9 cellular contexts compared by ENCODE assay signal in genomic region chr17:61411944-61412859, GRCh38. TPM values are rescaled to one million over a fixed set of nuclear protein-coding genes. Genes with fewer than 3 reads are reported as not detected.
DNase-seq lines count a peak whose midpoint lies in the region; ATAC-seq and TF ChIP-seq lines count a peak whose summit lies in the region.
"Had no signal": no experiment of that assay in that cellular context is flagged by ENCODE, and none has a peak within 500 bp of the region (broad histone marks: within the 10 kb centered on the region; RNA-seq: fewer than 3 reads in every experiment).

No MANE protein-coding gene starts in this region.

- H2AFZ ChIP-seq in neural cell (ENCODE audit: low read depth, low read length): no peak overlapping the region

- intact Hi-C loops in Calu3 (cut with micrococcal nuclease; ENCODE audit: unreplicated experiment): loop anchor here (2.0 kb wide), 2 partner anchors 163 to 171 kb away; no protein-coding TSS in a partner anchor
- intact Hi-C loops in Panc1 (cut with micrococcal nuclease; ENCODE audit: unreplicated experiment): no loop called here

- H3K9me3 ChIP-seq in Panc1 (ENCODE audit: control insufficient read depth, insufficient read depth, low read depth, low read length) (no peaks in the 10 kb centered on the region), neural cell (ENCODE audit: low read length) (no peaks in the 10 kb centered on the region), stomach smooth muscle (ENCODE audit: control insufficient read depth in 2 of 2, low read length in 2 of 2) (no peaks in the 10 kb centered on the region)

- H3K4me3 ChIP-seq in Panc1 (ENCODE audit: low read depth in 2 of 2, low read length in 2 of 2): peak overlapping the region; percentile 63 to 74
- H3K4me3 ChIP-seq in fibroblast of villous mesenchyme (ENCODE audit: low read depth, low read length): peak overlapping the region; percentile 66
- H3K4me3 ChIP-seq in neural cell (ENCODE audit: low read length): peak overlapping the region; percentile 70
- H3K4me3 ChIP-seq in stomach smooth muscle (ENCODE audit: low read length in 2 of 2): peak overlapping the region; percentile 41 to 76

- peak overlapping the region; percentile 69 for H3K4me3 Mint-ChIP-seq in Calu3 (ENCODE audit: low read depth, unreplicated experiment)

- DNase-seq in Calu3 (peak; percentile 78), HuH-7.5 (ENCODE audit: low spot score) (peak; percentile 100), Panc1 (ENCODE audit: low read depth, low spot score) (no peak), fibroblast of villous mesenchyme (ENCODE audit: low read depth) (peak; percentile 84)
- DNase-seq in activated effector memory CD4-positive, alpha-beta T cell treated with Interleukin-2 at 50 U/mL for 16 hours: peak; percentile 71

- H3K27ac Mint-ChIP-seq in Calu3 (ENCODE audit: unreplicated experiment): no peak overlapping the region

- no peaks in the 10 kb centered on the region for H3K9me2 ChIP-seq in neural cell (ENCODE audit: insufficient read depth, low read length)

- POLR2A ChIA-PET in Panc1 (lab: Charles Lee): no interaction called here

- no peaks in the 10 kb centered on the region for H3K4me1 Mint-ChIP-seq in Calu3 (ENCODE audit: low read depth, unreplicated experiment)

- peak; percentile 99 for TF ChIP-seq RAD21 in neural cell (conservative IDR thresholded peaks at IDR 0.05)

- no peaks in the 10 kb centered on the region for H3K9me3 Mint-ChIP-seq in Calu3 (ENCODE audit: low read depth, unreplicated experiment)

- peaks cover 11% of the 10 kb centered on the region for H3K36me3 Mint-ChIP-seq in Calu3 (ENCODE audit: insufficient read depth, unreplicated experiment)

- in situ Hi-C loops in Panc1 (cut with HindIII; ENCODE audit: low pct_unique_long_range_greater_than_20kb, low sequenced_read_pairs): no loop called here

- H3K4me2 ChIP-seq in neural cell (ENCODE audit: low read length): peak overlapping the region; percentile 48

- H3K36me3 ChIP-seq in Panc1 (ENCODE audit: control insufficient read depth, insufficient read depth, low read length) (no peaks in the 10 kb centered on the region), neural cell (ENCODE audit: insufficient read depth, low read length) (no peaks in the 10 kb centered on the region), stomach smooth muscle (ENCODE audit: control insufficient read depth in 2 of 2, insufficient read depth in 2 of 2, low read length in 2 of 2) (no peaks in the 10 kb centered on the region)

- no peaks in the 10 kb centered on the region for H3K27me3 ChIP-seq in Panc1 (ENCODE audit: control insufficient read depth, insufficient read depth, low read length)
- H3K27me3 ChIP-seq in neural cell (ENCODE audit: insufficient read depth, low read depth, low read length): peaks cover 74% of the 10 kb centered on the region
- peaks cover 30 to 58% of the 10 kb centered on the region in 2 donors for H3K27me3 ChIP-seq in stomach smooth muscle (ENCODE audit: control insufficient read depth in 1 of 2, insufficient read depth in 2 of 2, low read length in 2 of 2)

- TF ChIP-seq CTCF in Calu3 (IDR thresholded peaks at IDR 0.05; ENCODE audit: unreplicated experiment) (peak; percentile 89), Panc1 (IDR thresholded peaks at IDR 0.05) (peak; percentile 99), fibroblast of villous mesenchyme (IDR thresholded peaks at IDR 0.05; ENCODE audit: insufficient read depth, low read depth, low read length) (peak; percentile 98), neural cell (IDR thresholded peaks at IDR 0.05; ENCODE audit: poor library complexity, severe bottlenecking) (peak; percentile 98)

- BruUV-seq in Calu3 (replicated peaks; lab: Mats Ljungman, UMichigan) (no TSS peak), Panc1 (replicated peaks; lab: Mats Ljungman, UMichigan) (no TSS peak)

- no peaks in the 10 kb centered on the region for H3K79me2 ChIP-seq in neural cell (replicated peaks; ENCODE audit: insufficient read depth, low read length)

- CTCF ChIA-PET in Calu3 (lab: Charles Lee) (interaction anchor here (0.8 to 2.7 kb wide), 4 partner anchors 163 to 204 kb away, joined by 3 to 13 read pairs (median 6); no protein-coding TSS in a partner anchor), Panc1 (lab: Charles Lee) (interaction anchor here (0.5 to 2.3 kb wide), 9 partner anchors 10 to 1298 kb away, joined by 3 to 15 read pairs (median 4); partner anchors contain the start of gene TBX2)

- ATAC-seq in GM21526 (IDR thresholded peaks at IDR 0.05; ENCODE audit: low FRiP score, unreplicated experiment) (peak; percentile 62), Panc1 (peak; percentile 74)

- H3K27ac ChIP-seq in Panc1 (ENCODE audit: low read length) (peak overlapping the region; percentile 88), neural cell (ENCODE audit: low read length) (no peak overlapping the region), stomach smooth muscle (ENCODE audit: low read length) (no peak overlapping the region)

- no peaks in the 10 kb centered on the region for H4K20me1 ChIP-seq in neural cell (ENCODE audit: insufficient read depth)

- TF ChIP-seq EP300 in neural cell (conservative IDR thresholded peaks at IDR 0.05; ENCODE audit: poor library complexity, severe bottlenecking): no peak

- H3K9ac ChIP-seq in neural cell (ENCODE audit: low read length): peak overlapping the region; percentile 52
- H3K9ac ChIP-seq in stomach smooth muscle (ENCODE audit: low read length in 2 of 2): peak overlapping the region; percentile 57 to 69

- H3K27me3 Mint-ChIP-seq in Calu3 (ENCODE audit: unreplicated experiment): no peaks in the 10 kb centered on the region

- H3K4me1 ChIP-seq in Panc1 (ENCODE audit: control insufficient read depth, insufficient read depth, low read length): peaks cover 22% of the 10 kb centered on the region
- peaks cover 45% of the 10 kb centered on the region for H3K4me1 ChIP-seq in stomach smooth muscle (ENCODE audit: control insufficient read depth, insufficient read depth, low read length)

- H3F3A ChIP-seq in neural cell (ENCODE audit: insufficient read depth, low read length, poor library complexity, severe bottlenecking): no peaks in the 10 kb centered on the region

TF ChIP-seq in neural cell, 6 proteins besides CTCF, POLR2A, EP300 and RAD21:
- peak; percentile 78 for TF ChIP-seq EZH2 (IDR thresholded peaks at IDR 0.05; ENCODE audit: borderline replicate concordance, insufficient read depth, low read length, poor library complexity, severe bottlenecking)
- TF ChIP-seq, protein P1, sequence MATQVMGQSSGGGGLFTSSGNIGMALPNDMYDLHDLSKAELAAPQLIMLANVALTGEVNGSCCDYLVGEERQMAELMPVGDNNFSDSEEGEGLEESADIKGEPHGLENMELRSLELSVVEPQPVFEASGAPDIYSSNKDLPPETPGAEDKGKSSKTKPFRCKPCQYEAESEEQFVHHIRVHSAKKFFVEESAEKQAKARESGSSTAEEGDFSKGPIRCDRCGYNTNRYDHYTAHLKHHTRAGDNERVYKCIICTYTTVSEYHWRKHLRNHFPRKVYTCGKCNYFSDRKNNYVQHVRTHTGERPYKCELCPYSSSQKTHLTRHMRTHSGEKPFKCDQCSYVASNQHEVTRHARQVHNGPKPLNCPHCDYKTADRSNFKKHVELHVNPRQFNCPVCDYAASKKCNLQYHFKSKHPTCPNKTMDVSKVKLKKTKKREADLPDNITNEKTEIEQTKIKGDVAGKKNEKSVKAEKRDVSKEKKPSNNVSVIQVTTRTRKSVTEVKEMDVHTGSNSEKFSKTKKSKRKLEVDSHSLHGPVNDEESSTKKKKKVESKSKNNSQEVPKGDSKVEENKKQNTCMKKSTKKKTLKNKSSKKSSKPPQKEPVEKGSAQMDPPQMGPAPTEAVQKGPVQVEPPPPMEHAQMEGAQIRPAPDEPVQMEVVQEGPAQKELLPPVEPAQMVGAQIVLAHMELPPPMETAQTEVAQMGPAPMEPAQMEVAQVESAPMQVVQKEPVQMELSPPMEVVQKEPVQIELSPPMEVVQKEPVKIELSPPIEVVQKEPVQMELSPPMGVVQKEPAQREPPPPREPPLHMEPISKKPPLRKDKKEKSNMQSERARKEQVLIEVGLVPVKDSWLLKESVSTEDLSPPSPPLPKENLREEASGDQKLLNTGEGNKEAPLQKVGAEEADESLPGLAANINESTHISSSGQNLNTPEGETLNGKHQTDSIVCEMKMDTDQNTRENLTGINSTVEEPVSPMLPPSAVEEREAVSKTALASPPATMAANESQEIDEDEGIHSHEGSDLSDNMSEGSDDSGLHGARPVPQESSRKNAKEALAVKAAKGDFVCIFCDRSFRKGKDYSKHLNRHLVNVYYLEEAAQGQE (IDR thresholded peaks at IDR 0.05; ENCODE audit: borderline replicate concordance): no peak
- TF ChIP-seq SMC3 (conservative IDR thresholded peaks at IDR 0.05; ENCODE audit: poor library complexity): peak; percentile 99
- no peak for TF ChIP-seq MXI1 (conservative IDR thresholded peaks at IDR 0.05; ENCODE audit: poor library complexity, severe bottlenecking)
TF ChIP-seq in neural cell: peak in this region for 2.

RNA-seq across cellular contexts. Expression of gene TBX2, which starts 12.6 kb away (rescaled TPM):
- 0.14 and 0.15 TPM in 2 replicates for total RNA-seq in Calu3 (2022)
- 35.6 TPM for total RNA-seq in Panc1 (2021; ENCODE audit: unreplicated experiment)
- 30.7 TPM for polyA plus RNA-seq in Panc1 (2012; ENCODE audit: insufficient read length)
- total RNA-seq in fibroblast of villous mesenchyme: 12.5 and 21.3 TPM in 2 replicates
- polyA plus RNA-seq in neural cell: not detected in 2 replicates
- 0.12 TPM in 1 of 2 replicates, not detected in the other for polyA minus RNA-seq in neural cell
- total RNA-seq: pulmonary artery endothelial cell had no signal

RNA-seq across cellular contexts. Expression of gene TBX4, which starts 40.0 kb away (rescaled TPM):
- not detected in 2 replicates for total RNA-seq in Calu3 (2022)
- not detected for total RNA-seq in Panc1 (2021; ENCODE audit: unreplicated experiment)
- 0.19 TPM for polyA plus RNA-seq in Panc1 (2012; ENCODE audit: insufficient read length)
- total RNA-seq in fibroblast of villous mesenchyme: not detected in 2 replicates
- not detected in 2 replicates for polyA plus RNA-seq in neural cell
- polyA minus RNA-seq in neural cell: not detected in 2 replicates
- total RNA-seq: pulmonary artery endothelial cell had no signal

Comparison
In these comparisons a context has a peak if more than half of its experiments do, and no peak if none do; other contexts are left out.
1. RNA of gene TBX2, which starts 12.6 kb away (total RNA-seq): 35.6 TPM in Panc1 (single experiment) and 12.5 to 21.3 TPM in fibroblast of villous mesenchyme; 0.14 to 0.15 TPM in Calu3; every median in the first group is over 10 times any median in the second.
2. Peak in every context shown above with its lines, with median percentiles within 50 percentile points of each other: CTCF ChIP-seq and H3K4me3 ChIP-seq.